In the genomic region with DNA sequence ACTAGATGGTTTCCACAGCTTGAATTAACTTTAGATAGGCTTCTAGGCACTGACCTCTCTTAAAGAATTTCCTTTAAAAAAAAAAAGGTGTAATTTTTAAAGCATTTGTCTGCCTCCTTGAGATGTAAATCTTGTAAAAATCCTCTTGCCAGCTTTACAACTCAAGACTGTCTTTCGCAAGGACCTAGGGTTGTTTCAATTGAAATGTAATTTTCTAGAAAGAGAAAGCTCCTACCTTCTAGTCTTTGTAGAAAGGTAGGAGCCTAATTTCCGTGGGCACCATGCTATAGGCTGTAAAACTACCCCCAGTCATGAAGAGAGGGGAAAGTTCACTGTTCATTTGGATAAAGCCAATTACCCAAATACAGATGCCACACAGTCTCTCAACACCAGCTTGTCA, we compare ENCODE assay signal across 25 cellular contexts.
"Had no signal": no experiment of that assay in that cellular context is flagged by ENCODE, and none has a peak within 500 bp of the region (broad histone marks: within the 10 kb centered on the region; RNA-seq: fewer than 3 reads in every experiment).

No MANE protein-coding gene starts in this region.

- H3K9me3 Mint-ChIP-seq: neural crest cell had no signal

- H3K4me1 Mint-ChIP-seq: stimulated activated effector memory CD8-positive, alpha-beta T cell treated with anti-CD3 and anti-CD28 coated beads, Interleukin-12 subunit alpha, Interleukin-12 subunit beta, amount 100 ng/mL, for 72 hours had no signal

- H3K4me3 Mint-ChIP-seq: effector memory CD8-positive, alpha-beta T cell; natural killer cell treated with Interleukin-12 subunit alpha and Interleukin-12 subunit beta and Interleukin-15 and Interleukin-18, amount 100 ng/mL, for 72 hours; neural crest cell; stimulated activated effector memory CD8-positive, alpha-beta T cell treated with anti-CD3 and anti-CD28 coated beads, Interleukin-12 subunit alpha, Interleukin-12 subunit beta, amount 100 ng/mL, for 72 hours had no signal

- FAIRE-seq: endometrium, keratinocyte had no signal

- H3K79me2 ChIP-seq: parathyroid adenoma had no signal

- H3K27me3 Mint-ChIP-seq: effector memory CD8-positive, alpha-beta T cell; natural killer cell treated with Interleukin-12 subunit alpha and Interleukin-12 subunit beta and Interleukin-15 and Interleukin-18, amount 100 ng/mL, for 72 hours; progenitor cell of endocrine pancreas had no signal

- H3K27me3 ChIP-seq: esophagus squamous epithelium, heart right ventricle, stomach, thyroid gland, vagina had no signal

- H3K4me3 ChIP-seq: esophagus squamous epithelium, heart right ventricle, lower lobe of right lung, stomach, thyroid gland, vagina had no signal

- DNase-seq: cortex of kidney; effector memory CD8-positive, alpha-beta T cell; erythroblast; esophagus squamous epithelium; foreskin melanocyte; glutamatergic neuron; heart right ventricle; hypothalamus; left ventricle myocardium superior; lower lobe of right lung; stimulated activated CD4-positive, alpha-beta T cell treated with anti-CD3 and anti-CD28 coated beads, Interleukin-2, amount 100 ng/mL, for 24 hours; stimulated activated CD4-positive, alpha-beta T cell treated with anti-CD3 and anti-CD28 coated beads, Interleukin-4, amount 100 ng/mL, for 24 hours; stimulated activated naive CD4-positive, alpha-beta T cell treated with Interleukin-2 at 50 U/mL for 16 hours; stomach; thyroid gland; trophoblast cell had no signal

- H3K27ac ChIP-seq: esophagus squamous epithelium, heart right ventricle, lower lobe of right lung, parathyroid adenoma, stomach, thyroid gland, vagina had no signal

- H3K4me1 ChIP-seq: esophagus squamous epithelium, lower lobe of right lung, parathyroid adenoma, stomach, thyroid gland, vagina had no signal

- H3K27ac Mint-ChIP-seq: effector memory CD8-positive, alpha-beta T cell; natural killer cell treated with Interleukin-12 subunit alpha and Interleukin-12 subunit beta and Interleukin-15 and Interleukin-18, amount 100 ng/mL, for 72 hours; progenitor cell of endocrine pancreas; stimulated activated effector memory CD8-positive, alpha-beta T cell treated with anti-CD3 and anti-CD28 coated beads, Interleukin-12 subunit alpha, Interleukin-12 subunit beta, amount 100 ng/mL, for 72 hours had no signal

- H3K9me3 ChIP-seq: esophagus squamous epithelium, heart right ventricle, lower lobe of right lung, stomach, thyroid gland, vagina had no signal

- H3K9ac ChIP-seq: parathyroid adenoma had no signal

- H2AFZ ChIP-seq: parathyroid adenoma had no signal

- H3K36me3 ChIP-seq: esophagus squamous epithelium, heart right ventricle, lower lobe of right lung, stomach, thyroid gland, vagina had no signal

- ATAC-seq: effector memory CD8-positive, alpha-beta T cell; heart right ventricle; left ventricle myocardium superior; lower lobe of right lung; natural killer cell treated with Interleukin-12 subunit alpha and Interleukin-12 subunit beta and Interleukin-15 and Interleukin-18, amount 100 ng/mL, for 72 hours; sciatic nerve; stimulated activated effector memory CD8-positive, alpha-beta T cell treated with anti-CD3 and anti-CD28 coated beads, Interleukin-12 subunit alpha, Interleukin-12 subunit beta, amount 100 ng/mL, for 72 hours had no signal

- H3K36me3 Mint-ChIP-seq: stimulated activated effector memory CD8-positive, alpha-beta T cell treated with anti-CD3 and anti-CD28 coated beads, Interleukin-12 subunit alpha, Interleukin-12 subunit beta, amount 100 ng/mL, for 72 hours had no signal
